In genomic region chr16:80573700-80574120, GRCh38 we compare ENCODE assay signal across 1 cellular context.
TF ChIP-seq lines count a peak whose summit lies in the region.

No MANE protein-coding gene starts in this region.

TF ChIP-seq in HEK293, 187 proteins besides CTCF, POLR2A, EP300 and RAD21 (continued from another document and continues in another):
- no peak for TF ChIP-seq ZNF37A (tag by site-specific recombination; IDR thresholded peaks at IDR 0.05)
- TF ChIP-seq TSHZ1 (tag by site-specific recombination; IDR thresholded peaks at IDR 0.05; ENCODE audit: borderline replicate concordance) = peak; percentile 78; the same call in 1 of the 2 replicates
- peak; percentile 88 for TF ChIP-seq ZEB2 (tag by site-specific recombination; IDR thresholded peaks at IDR 0.05)
- peak; percentile 76 for TF ChIP-seq ZNF449 (tag by site-specific recombination; IDR thresholded peaks at IDR 0.05)
- TF ChIP-seq ZNF2 (tag by site-specific recombination; IDR thresholded peaks at IDR 0.05) = no peak
- no peak for TF ChIP-seq YY2 (tag by site-specific recombination; IDR thresholded peaks at IDR 0.05)
- 0 out of 2 replicates have a peak, but pooled peaks have one; percentile 56 for TF ChIP-seq KLF7 (tag by site-specific recombination; IDR thresholded peaks at IDR 0.05; ENCODE audit: borderline replicate concordance)
- TF ChIP-seq ZNF423 (tag by site-specific recombination; IDR thresholded peaks at IDR 0.05) = peak; percentile 67
- TF ChIP-seq ZNF292 (tag by site-specific recombination; IDR thresholded peaks at IDR 0.05; ENCODE audit: borderline replicate concordance, low read depth) = no peak
- no peak for TF ChIP-seq ZNF155 (tag by site-specific recombination; IDR thresholded peaks at IDR 0.05)
- TF ChIP-seq ZNF248 (tag by site-specific recombination; IDR thresholded peaks at IDR 0.05) = no peak
- peak; percentile 74 for TF ChIP-seq MZF1 (tag by site-specific recombination; IDR thresholded peaks at IDR 0.05; ENCODE audit: borderline replicate concordance)
- no peak for TF ChIP-seq PRDM1 (tag by site-specific recombination; IDR thresholded peaks at IDR 0.05)
- TF ChIP-seq ZNF707 (tag by site-specific recombination; IDR thresholded peaks at IDR 0.05) = no peak
- TF ChIP-seq ZNF391 (tag by site-specific recombination; IDR thresholded peaks at IDR 0.05; ENCODE audit: borderline replicate concordance, low read depth) = peak; percentile 64; the same call in 1 of the 2 replicates
- TF ChIP-seq ZBTB49 (tag by site-specific recombination; IDR thresholded peaks at IDR 0.05; ENCODE audit: low read depth) = no peak
- no peak for TF ChIP-seq ZNF623 (tag by site-specific recombination; IDR thresholded peaks at IDR 0.05)
- peak; percentile 88 for TF ChIP-seq ZNF561 (tag by site-specific recombination; IDR thresholded peaks at IDR 0.05; ENCODE audit: borderline replicate concordance)
- TF ChIP-seq ZNF585B (tag by site-specific recombination; IDR thresholded peaks at IDR 0.05) = no peak
- TF ChIP-seq ZNF791 (tag by site-specific recombination; IDR thresholded peaks at IDR 0.05) = no peak
- TF ChIP-seq ZNF239 (tag by site-specific recombination; IDR thresholded peaks at IDR 0.05) = no peak
- no peak for TF ChIP-seq ZNF513 (tag by site-specific recombination; IDR thresholded peaks at IDR 0.05)
- TF ChIP-seq HOXC10 (CRISPR knock-in tag; IDR thresholded peaks at IDR 0.05) = no peak
- no peak for TF ChIP-seq ZNF341 (tag by site-specific recombination; IDR thresholded peaks at IDR 0.05; ENCODE audit: low read depth)
- no peak for TF ChIP-seq REPIN1 (tag by site-specific recombination; IDR thresholded peaks at IDR 0.05; ENCODE audit: low read depth)
- TF ChIP-seq ZNF274 (IDR thresholded peaks at IDR 0.05; ENCODE audit: low read length) = no peak
- no peak for TF ChIP-seq ZNF274 (tag by site-specific recombination; IDR thresholded peaks at IDR 0.05; ENCODE audit: borderline replicate concordance)
- no peak for TF ChIP-seq ZNF221 (tag by site-specific recombination; IDR thresholded peaks at IDR 0.05; ENCODE audit: borderline replicate concordance)
- TF ChIP-seq ZNF19 (tag by site-specific recombination; IDR thresholded peaks at IDR 0.05; ENCODE audit: low read depth) = peak; percentile 65; the same call in 1 of the 2 replicates
- TF ChIP-seq ZNF544 (tag by site-specific recombination; IDR thresholded peaks at IDR 0.05) = no peak
- TF ChIP-seq ZNF26 (tag by site-specific recombination; IDR thresholded peaks at IDR 0.05) = no peak
- peak; percentile 6; the same call in 1 of the 2 replicates for TF ChIP-seq ZNF266 (tag by site-specific recombination; IDR thresholded peaks at IDR 0.05; ENCODE audit: low read depth)
- TF ChIP-seq ZNF645 (tag by site-specific recombination; IDR thresholded peaks at IDR 0.05) = no peak
- TF ChIP-seq SP2 (tag by site-specific recombination; IDR thresholded peaks at IDR 0.05) = no peak
- TF ChIP-seq ZNF394 (tag by site-specific recombination; IDR thresholded peaks at IDR 0.05; ENCODE audit: borderline replicate concordance) = no peak; the same call in 1 of the 2 replicates
- no peak for TF ChIP-seq ELK4 (IDR thresholded peaks at IDR 0.05; ENCODE audit: borderline replicate concordance, low read depth, low read length)
- no peak for TF ChIP-seq ZNF549 (tag by site-specific recombination; IDR thresholded peaks at IDR 0.05)
- peak; percentile 93 for TF ChIP-seq GLIS1 (tag by site-specific recombination; IDR thresholded peaks at IDR 0.05)
- TF ChIP-seq ZNF23 (tag by site-specific recombination; IDR thresholded peaks at IDR 0.05; ENCODE audit: borderline replicate concordance) = no peak
- no peak for TF ChIP-seq GLIS2 (tag by site-specific recombination; IDR thresholded peaks at IDR 0.05)
- no peak for TF ChIP-seq ZNF223 (tag by site-specific recombination; IDR thresholded peaks at IDR 0.05)
- peak; percentile 49; the same call in 1 of the 2 replicates for TF ChIP-seq ZNF596 (tag by site-specific recombination; IDR thresholded peaks at IDR 0.05)
- peak; percentile 53; the same call in 1 of the 2 replicates for TF ChIP-seq SCRT1 (tag by site-specific recombination; IDR thresholded peaks at IDR 0.05; ENCODE audit: borderline replicate concordance)
- TF ChIP-seq ZSCAN5A (tag by site-specific recombination; IDR thresholded peaks at IDR 0.05) = no peak
- no peak for TF ChIP-seq PBX3 (CRISPR knock-in tag; IDR thresholded peaks at IDR 0.05)
- TF ChIP-seq TCF7L2 (IDR thresholded peaks at IDR 0.05; ENCODE audit: borderline replicate concordance, low read depth, low read length) = peak; percentile 66; the same call in 1 of the 2 replicates
- TF ChIP-seq BCL6B (tag by site-specific recombination; IDR thresholded peaks at IDR 0.05) = no peak
